ENCODE assay signal across 2 cellular contexts in the genomic region with DNA sequence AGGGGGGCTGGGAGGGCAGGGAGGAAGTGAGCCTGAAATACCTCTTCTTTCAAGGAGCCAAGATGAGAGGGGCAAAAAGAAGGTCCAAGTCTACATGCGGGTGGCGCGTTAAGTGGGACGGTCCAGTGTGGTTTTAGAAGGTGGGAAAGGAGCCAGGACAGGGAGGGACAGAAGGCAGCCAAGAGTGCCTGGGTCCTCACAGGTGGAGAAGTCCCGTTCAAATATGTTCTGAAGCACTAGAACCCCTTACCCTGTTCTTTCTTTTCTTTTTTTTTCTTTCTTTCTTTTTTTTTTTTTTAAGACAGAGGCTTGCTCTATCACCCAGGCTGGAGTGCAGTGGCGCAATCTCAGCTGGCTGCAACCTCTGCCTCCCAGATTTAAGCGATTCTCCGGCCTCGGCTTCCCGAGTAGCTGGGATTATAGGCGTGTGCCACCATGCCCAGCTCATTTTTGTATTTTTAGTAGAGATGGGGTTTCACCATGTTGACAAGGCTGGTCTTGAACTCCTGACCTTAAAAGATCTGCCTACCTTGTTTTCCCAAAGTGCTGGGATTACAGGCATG.
TF ChIP-seq lines count a peak whose summit lies in the region.

No MANE protein-coding gene starts in this region.

TF ChIP-seq in SK-N-SH, 30 proteins besides CTCF, POLR2A, EP300 and RAD21 (continued from another document):
- no peak for TF ChIP-seq USF1 (IDR thresholded peaks at IDR 0.05; ENCODE audit: borderline replicate concordance, low read depth)
- TF ChIP-seq FOSL2 (IDR thresholded peaks at IDR 0.05; ENCODE audit: borderline replicate concordance, low read depth): no peak
- no peak for TF ChIP-seq TCF12 (IDR thresholded peaks at IDR 0.05)
- TF ChIP-seq, protein P1, sequence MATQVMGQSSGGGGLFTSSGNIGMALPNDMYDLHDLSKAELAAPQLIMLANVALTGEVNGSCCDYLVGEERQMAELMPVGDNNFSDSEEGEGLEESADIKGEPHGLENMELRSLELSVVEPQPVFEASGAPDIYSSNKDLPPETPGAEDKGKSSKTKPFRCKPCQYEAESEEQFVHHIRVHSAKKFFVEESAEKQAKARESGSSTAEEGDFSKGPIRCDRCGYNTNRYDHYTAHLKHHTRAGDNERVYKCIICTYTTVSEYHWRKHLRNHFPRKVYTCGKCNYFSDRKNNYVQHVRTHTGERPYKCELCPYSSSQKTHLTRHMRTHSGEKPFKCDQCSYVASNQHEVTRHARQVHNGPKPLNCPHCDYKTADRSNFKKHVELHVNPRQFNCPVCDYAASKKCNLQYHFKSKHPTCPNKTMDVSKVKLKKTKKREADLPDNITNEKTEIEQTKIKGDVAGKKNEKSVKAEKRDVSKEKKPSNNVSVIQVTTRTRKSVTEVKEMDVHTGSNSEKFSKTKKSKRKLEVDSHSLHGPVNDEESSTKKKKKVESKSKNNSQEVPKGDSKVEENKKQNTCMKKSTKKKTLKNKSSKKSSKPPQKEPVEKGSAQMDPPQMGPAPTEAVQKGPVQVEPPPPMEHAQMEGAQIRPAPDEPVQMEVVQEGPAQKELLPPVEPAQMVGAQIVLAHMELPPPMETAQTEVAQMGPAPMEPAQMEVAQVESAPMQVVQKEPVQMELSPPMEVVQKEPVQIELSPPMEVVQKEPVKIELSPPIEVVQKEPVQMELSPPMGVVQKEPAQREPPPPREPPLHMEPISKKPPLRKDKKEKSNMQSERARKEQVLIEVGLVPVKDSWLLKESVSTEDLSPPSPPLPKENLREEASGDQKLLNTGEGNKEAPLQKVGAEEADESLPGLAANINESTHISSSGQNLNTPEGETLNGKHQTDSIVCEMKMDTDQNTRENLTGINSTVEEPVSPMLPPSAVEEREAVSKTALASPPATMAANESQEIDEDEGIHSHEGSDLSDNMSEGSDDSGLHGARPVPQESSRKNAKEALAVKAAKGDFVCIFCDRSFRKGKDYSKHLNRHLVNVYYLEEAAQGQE (IDR thresholded peaks at IDR 0.05; ENCODE audit: low read depth, low read length): no peak
- no peak for TF ChIP-seq SMC3 (IDR thresholded peaks at IDR 0.05; ENCODE audit: low read depth, low read length)
- no peak for TF ChIP-seq IRF3 (IDR thresholded peaks at IDR 0.05; ENCODE audit: low read depth, low read length)
- TF ChIP-seq JUND (IDR thresholded peaks at IDR 0.05): no peak
- no peak for TF ChIP-seq CHD2 (IDR thresholded peaks at IDR 0.05; ENCODE audit: low read length, partially characterized antibody)
- TF ChIP-seq TAF1 (IDR thresholded peaks at IDR 0.05; ENCODE audit: borderline replicate concordance, low read depth, low read length): no peak
- no peak for TF ChIP-seq NFIC (IDR thresholded peaks at IDR 0.05; ENCODE audit: borderline replicate concordance)
- TF ChIP-seq PBX3 (IDR thresholded peaks at IDR 0.05): no peak
- no peak for TF ChIP-seq GABPA (IDR thresholded peaks at IDR 0.05; ENCODE audit: low read depth)
- no peak for TF ChIP-seq RFX5 (IDR thresholded peaks at IDR 0.05; ENCODE audit: low read length)
- TF ChIP-seq EZH2phosphoT487 (IDR thresholded peaks at IDR 0.05; ENCODE audit: borderline replicate concordance, low read depth): no peak

TF ChIP-seq in SK-N-SH treated with all-trans-retinoic acid at 6 μM for 48 hours, 23 proteins besides CTCF, POLR2A, EP300 and RAD21 (continued from another document):
- TF ChIP-seq GLIS3 (CRISPR knock-in tag; IDR thresholded peaks at IDR 0.05) (no peak), ARNTL (CRISPR knock-in tag; IDR thresholded peaks at IDR 0.05; ENCODE audit: borderline replicate concordance, low read depth) (no peak), ZFP30 (CRISPR knock-in tag; IDR thresholded peaks at IDR 0.05) (no peak), ISL1 (CRISPR knock-in tag; IDR thresholded peaks at IDR 0.05) (no peak), SNAI2 (CRISPR knock-in tag; IDR thresholded peaks at IDR 0.05) (no peak), PPARA (CRISPR knock-in tag; IDR thresholded peaks at IDR 0.05; ENCODE audit: borderline replicate concordance) (no peak), TCF4 (CRISPR knock-in tag; IDR thresholded peaks at IDR 0.05; ENCODE audit: borderline replicate concordance) (no peak), ZNF565 (CRISPR knock-in tag; conservative IDR thresholded peaks at IDR 0.05; ENCODE audit: low read depth) (no peak), ZNF70 (CRISPR knock-in tag; IDR thresholded peaks at IDR 0.05) (no peak), ZNF8 (CRISPR knock-in tag; IDR thresholded peaks at IDR 0.05) (no peak)
- TF ChIP-seq, protein P2, sequence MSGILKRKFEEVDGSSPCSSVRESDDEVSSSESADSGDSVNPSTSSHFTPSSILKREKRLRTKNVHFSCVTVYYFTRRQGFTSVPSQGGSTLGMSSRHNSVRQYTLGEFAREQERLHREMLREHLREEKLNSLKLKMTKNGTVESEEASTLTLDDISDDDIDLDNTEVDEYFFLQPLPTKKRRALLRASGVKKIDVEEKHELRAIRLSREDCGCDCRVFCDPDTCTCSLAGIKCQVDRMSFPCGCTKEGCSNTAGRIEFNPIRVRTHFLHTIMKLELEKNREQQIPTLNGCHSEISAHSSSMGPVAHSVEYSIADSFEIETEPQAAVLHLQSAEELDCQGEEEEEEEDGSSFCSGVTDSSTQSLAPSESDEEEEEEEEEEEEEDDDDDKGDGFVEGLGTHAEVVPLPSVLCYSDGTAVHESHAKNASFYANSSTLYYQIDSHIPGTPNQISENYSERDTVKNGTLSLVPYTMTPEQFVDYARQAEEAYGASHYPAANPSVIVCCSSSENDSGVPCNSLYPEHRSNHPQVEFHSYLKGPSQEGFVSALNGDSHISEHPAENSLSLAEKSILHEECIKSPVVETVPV (CRISPR knock-in tag; IDR thresholded peaks at IDR 0.05): no peak
- TF ChIP-seq, protein P3, sequence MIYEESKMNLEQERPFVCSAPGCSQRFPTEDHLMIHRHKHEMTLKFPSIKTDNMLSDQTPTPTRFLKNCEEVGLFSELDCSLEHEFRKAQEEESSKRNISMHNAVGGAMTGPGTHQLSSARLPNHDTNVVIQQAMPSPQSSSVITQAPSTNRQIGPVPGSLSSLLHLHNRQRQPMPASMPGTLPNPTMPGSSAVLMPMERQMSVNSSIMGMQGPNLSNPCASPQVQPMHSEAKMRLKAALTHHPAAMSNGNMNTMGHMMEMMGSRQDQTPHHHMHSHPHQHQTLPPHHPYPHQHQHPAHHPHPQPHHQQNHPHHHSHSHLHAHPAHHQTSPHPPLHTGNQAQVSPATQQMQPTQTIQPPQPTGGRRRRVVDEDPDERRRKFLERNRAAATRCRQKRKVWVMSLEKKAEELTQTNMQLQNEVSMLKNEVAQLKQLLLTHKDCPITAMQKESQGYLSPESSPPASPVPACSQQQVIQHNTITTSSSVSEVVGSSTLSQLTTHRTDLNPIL (CRISPR knock-in tag; IDR thresholded peaks at IDR 0.05; ENCODE audit: low read depth): no peak
- TF ChIP-seq, protein P4, sequence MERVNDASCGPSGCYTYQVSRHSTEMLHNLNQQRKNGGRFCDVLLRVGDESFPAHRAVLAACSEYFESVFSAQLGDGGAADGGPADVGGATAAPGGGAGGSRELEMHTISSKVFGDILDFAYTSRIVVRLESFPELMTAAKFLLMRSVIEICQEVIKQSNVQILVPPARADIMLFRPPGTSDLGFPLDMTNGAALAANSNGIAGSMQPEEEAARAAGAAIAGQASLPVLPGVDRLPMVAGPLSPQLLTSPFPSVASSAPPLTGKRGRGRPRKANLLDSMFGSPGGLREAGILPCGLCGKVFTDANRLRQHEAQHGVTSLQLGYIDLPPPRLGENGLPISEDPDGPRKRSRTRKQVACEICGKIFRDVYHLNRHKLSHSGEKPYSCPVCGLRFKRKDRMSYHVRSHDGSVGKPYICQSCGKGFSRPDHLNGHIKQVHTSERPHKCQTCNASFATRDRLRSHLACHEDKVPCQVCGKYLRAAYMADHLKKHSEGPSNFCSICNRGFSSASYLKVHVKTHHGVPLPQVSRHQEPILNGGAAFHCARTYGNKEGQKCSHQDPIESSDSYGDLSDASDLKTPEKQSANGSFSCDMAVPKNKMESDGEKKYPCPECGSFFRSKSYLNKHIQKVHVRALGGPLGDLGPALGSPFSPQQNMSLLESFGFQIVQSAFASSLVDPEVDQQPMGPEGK (CRISPR knock-in tag; IDR thresholded peaks at IDR 0.05; ENCODE audit: borderline replicate concordance): no peak
- TF ChIP-seq, protein P5, sequence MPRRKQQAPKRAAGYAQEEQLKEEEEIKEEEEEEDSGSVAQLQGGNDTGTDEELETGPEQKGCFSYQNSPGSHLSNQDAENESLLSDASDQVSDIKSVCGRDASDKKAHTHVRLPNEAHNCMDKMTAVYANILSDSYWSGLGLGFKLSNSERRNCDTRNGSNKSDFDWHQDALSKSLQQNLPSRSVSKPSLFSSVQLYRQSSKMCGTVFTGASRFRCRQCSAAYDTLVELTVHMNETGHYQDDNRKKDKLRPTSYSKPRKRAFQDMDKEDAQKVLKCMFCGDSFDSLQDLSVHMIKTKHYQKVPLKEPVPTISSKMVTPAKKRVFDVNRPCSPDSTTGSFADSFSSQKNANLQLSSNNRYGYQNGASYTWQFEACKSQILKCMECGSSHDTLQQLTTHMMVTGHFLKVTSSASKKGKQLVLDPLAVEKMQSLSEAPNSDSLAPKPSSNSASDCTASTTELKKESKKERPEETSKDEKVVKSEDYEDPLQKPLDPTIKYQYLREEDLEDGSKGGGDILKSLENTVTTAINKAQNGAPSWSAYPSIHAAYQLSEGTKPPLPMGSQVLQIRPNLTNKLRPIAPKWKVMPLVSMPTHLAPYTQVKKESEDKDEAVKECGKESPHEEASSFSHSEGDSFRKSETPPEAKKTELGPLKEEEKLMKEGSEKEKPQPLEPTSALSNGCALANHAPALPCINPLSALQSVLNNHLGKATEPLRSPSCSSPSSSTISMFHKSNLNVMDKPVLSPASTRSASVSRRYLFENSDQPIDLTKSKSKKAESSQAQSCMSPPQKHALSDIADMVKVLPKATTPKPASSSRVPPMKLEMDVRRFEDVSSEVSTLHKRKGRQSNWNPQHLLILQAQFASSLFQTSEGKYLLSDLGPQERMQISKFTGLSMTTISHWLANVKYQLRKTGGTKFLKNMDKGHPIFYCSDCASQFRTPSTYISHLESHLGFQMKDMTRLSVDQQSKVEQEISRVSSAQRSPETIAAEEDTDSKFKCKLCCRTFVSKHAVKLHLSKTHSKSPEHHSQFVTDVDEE (CRISPR knock-in tag; IDR thresholded peaks at IDR 0.05): no peak
